In genomic region chr13:78067290-78067689, GRCh38 we compare ENCODE assay signal across 23 cellular contexts.
A peak's percentile ranks its signal among the peaks of the same experiment; 100 is the strongest.
DNase-seq lines count a peak whose midpoint lies in the region; ATAC-seq and TF ChIP-seq lines count a peak whose summit lies in the region.
"Had no signal": no experiment of that assay in that cellular context is flagged by ENCODE, and none has a peak within 500 bp of the region (broad histone marks: within the 10 kb centered on the region; RNA-seq: fewer than 3 reads in every experiment).

No MANE protein-coding gene starts in this region.

- H3K9me3 Mint-ChIP-seq in GM23338 (peaks cover 3% of the 10 kb centered on the region; the same call in 1 of the 3 replicates), Calu3 (ENCODE audit: low read depth, unreplicated experiment) (no peaks in the 10 kb centered on the region), neural progenitor cell (no peaks in the 10 kb centered on the region)
- no peaks in the 10 kb centered on the region for H3K9me3 Mint-ChIP-seq in activated naive CD8-positive, alpha-beta T cell treated with anti-CD3 and anti-CD28 coated beads, Interleukin-2, amount 50 U/mL, for 24 hours
- H3K9me3 Mint-ChIP-seq: CD4-positive, alpha-beta T cell; H9 had no signal

- H3K9me2 ChIP-seq in GM23338 (ENCODE audit: insufficient read depth): 0 out of 2 replicates have a peak, but pooled peaks cover 5% of the 10 kb centered on the region

- H2AFZ ChIP-seq in GM23338 (peak overlapping the region; percentile 80; the same call in 1 of the 2 replicates), neuron (ENCODE audit: low read depth, low read length) (peak overlapping the region; percentile 30), neural progenitor cell (replicated peaks) (no peak overlapping the region)
- H2AFZ ChIP-seq: GM23248 had no signal

- peaks cover 2% of the 10 kb centered on the region for H3K9me3 ChIP-seq in neuron (ENCODE audit: low read length)
- H3K9me3 ChIP-seq in neural progenitor cell (ENCODE audit: low read depth): no peaks in the 10 kb centered on the region
- H3K9me3 ChIP-seq: A549 had no signal

- H3K4me3 Mint-ChIP-seq in GM23338 (no peak overlapping the region), Calu3 (ENCODE audit: low read depth, unreplicated experiment) (no peak overlapping the region), neural progenitor cell (no peak overlapping the region)
- H3K4me3 Mint-ChIP-seq in activated naive CD8-positive, alpha-beta T cell treated with anti-CD3 and anti-CD28 coated beads, Interleukin-2, amount 50 U/mL, for 24 hours: no peak overlapping the region
- H3K4me3 Mint-ChIP-seq: CD4-positive, alpha-beta T cell; H9 had no signal

- H3K27ac ChIP-seq in GM23338 (ENCODE audit: low read depth) (no peak overlapping the region), neural progenitor cell (no peak overlapping the region)
- H3K27ac ChIP-seq: A549; BLaER1 treated with 17β-estradiol and CSF1 and Interleukin-3, amounts not matched to agents 10 nM and 100 nM; GM23248; RWPE1 had no signal

- no peak overlapping the region for H3K27ac Mint-ChIP-seq in GM23338
- no peak overlapping the region for H3K27ac Mint-ChIP-seq in activated naive CD8-positive, alpha-beta T cell treated with anti-CD3 and anti-CD28 coated beads, Interleukin-2, amount 50 U/mL, for 24 hours
- H3K27ac Mint-ChIP-seq in Calu3 (ENCODE audit: unreplicated experiment): no peak overlapping the region
- H3K27ac Mint-ChIP-seq in neural progenitor cell: no peak overlapping the region
- H3K27ac Mint-ChIP-seq: CD4-positive, alpha-beta T cell; H9 had no signal

- H3K27me3 ChIP-seq in GM23338 (ENCODE audit: insufficient read depth) (no peaks in the 10 kb centered on the region), neuron (ENCODE audit: insufficient read depth, low read length) (no peaks in the 10 kb centered on the region), neural progenitor cell (no peaks in the 10 kb centered on the region)
- H3K27me3 ChIP-seq: BLaER1 treated with 17β-estradiol and CSF1 and Interleukin-3, amounts not matched to agents 10 nM and 100 nM had no signal

- H3F3A ChIP-seq in GM23338 (replicated peaks; ENCODE audit: low read depth) (no peaks in the 10 kb centered on the region), neural progenitor cell (ENCODE audit: low read depth) (no peaks in the 10 kb centered on the region)

- H3K9ac ChIP-seq in neural progenitor cell: no peak overlapping the region
- H3K9ac ChIP-seq: BLaER1 treated with 17β-estradiol and CSF1 and Interleukin-3, amounts not matched to agents 10 nM and 100 nM; GM23248 had no signal

- H3K4me3 ChIP-seq in GM23338 (no peak overlapping the region), neuron (ENCODE audit: low read length) (no peak overlapping the region), neural progenitor cell (no peak overlapping the region)
- H3K4me3 ChIP-seq: A549; BLaER1 treated with 17β-estradiol and CSF1 and Interleukin-3, amounts not matched to agents 10 nM and 100 nM; GM23248 had no signal

- H3K79me2 ChIP-seq in GM23338 (replicated peaks; ENCODE audit: insufficient read depth) (no peaks in the 10 kb centered on the region), neural progenitor cell (ENCODE audit: low read depth) (no peaks in the 10 kb centered on the region)

- H3K4me1 ChIP-seq in GM23338 (ENCODE audit: insufficient read depth) (no peaks in the 10 kb centered on the region), neuron (ENCODE audit: insufficient read depth, low read length) (no peaks in the 10 kb centered on the region), neural progenitor cell (no peaks in the 10 kb centered on the region)
- H3K4me1 ChIP-seq: A549 had no signal

- H4K20me1 ChIP-seq in GM23338 (replicated peaks; ENCODE audit: insufficient read depth) (no peaks in the 10 kb centered on the region), neural progenitor cell (ENCODE audit: low read depth) (no peaks in the 10 kb centered on the region)
- H4K20me1 ChIP-seq: BLaER1 treated with 17β-estradiol and CSF1 and Interleukin-3, amounts not matched to agents 10 nM and 100 nM had no signal

- peaks cover 2% of the 10 kb centered on the region for H3K27me3 Mint-ChIP-seq in GM23338 (ENCODE audit: insufficient read depth, low read depth, poor library complexity)
- H3K27me3 Mint-ChIP-seq in activated naive CD8-positive, alpha-beta T cell treated with anti-CD3 and anti-CD28 coated beads, Interleukin-2, amount 50 U/mL, for 24 hours: no peaks in the 10 kb centered on the region
- no peaks in the 10 kb centered on the region for H3K27me3 Mint-ChIP-seq in Calu3 (ENCODE audit: unreplicated experiment)
- H3K27me3 Mint-ChIP-seq in neural progenitor cell (ENCODE audit: insufficient read depth, low read depth): no peaks in the 10 kb centered on the region
- H3K27me3 Mint-ChIP-seq: CD4-positive, alpha-beta T cell had no signal

- no peak for TF ChIP-seq CTCF in GM23338 (conservative IDR thresholded peaks at IDR 0.05; ENCODE audit: low read depth in 2 of 2)
- no peak for TF ChIP-seq CTCF in Calu3 (IDR thresholded peaks at IDR 0.05; ENCODE audit: unreplicated experiment)
- TF ChIP-seq CTCF in neural progenitor cell (IDR thresholded peaks at IDR 0.05): no peak

- no peaks in the 10 kb centered on the region for H3K36me3 Mint-ChIP-seq in GM23338 (ENCODE audit: low read depth)
- no peaks in the 10 kb centered on the region for H3K36me3 Mint-ChIP-seq in activated naive CD8-positive, alpha-beta T cell treated with anti-CD3 and anti-CD28 coated beads, Interleukin-2, amount 50 U/mL, for 24 hours (ENCODE audit: low read depth)
- no peaks in the 10 kb centered on the region for H3K36me3 Mint-ChIP-seq in Calu3 (ENCODE audit: insufficient read depth, unreplicated experiment)
- no peaks in the 10 kb centered on the region for H3K36me3 Mint-ChIP-seq in neural progenitor cell

- intact Hi-C loops in Calu3 (cut with micrococcal nuclease; ENCODE audit: unreplicated experiment): no loop called here

- H3K4me1 Mint-ChIP-seq in GM23338 (no peaks in the 10 kb centered on the region), Calu3 (ENCODE audit: low read depth, unreplicated experiment) (no peaks in the 10 kb centered on the region), neural progenitor cell (no peaks in the 10 kb centered on the region)
- no peaks in the 10 kb centered on the region for H3K4me1 Mint-ChIP-seq in activated naive CD8-positive, alpha-beta T cell treated with anti-CD3 and anti-CD28 coated beads, Interleukin-2, amount 50 U/mL, for 24 hours
- H3K4me1 Mint-ChIP-seq: H9 had no signal

- CTCF ChIA-PET in Calu3 (lab: Charles Lee): no interaction called here

- DNase-seq in GM23338 (ENCODE audit: low spot score): no peak
- peak; percentile 65 for DNase-seq in NCI-H1092 treated with DMSO at 0.1 percent for 48 hours (lab: John Stamatoyannopoulos, UW)
- peak; percentile 23 for DNase-seq in foreskin melanocyte
- no peak for DNase-seq in activated naive CD8-positive, alpha-beta T cell treated with anti-CD3 and anti-CD28 coated beads, Interleukin-2, amount 50 U/mL, for 24 hours
- DNase-seq in Calu3: no peak
- no peak for DNase-seq in neural progenitor cell (ENCODE audit: low spot score)
- DNase-seq in NCI-H69 (lab: John Stamatoyannopoulos, UW): no peak
- DNase-seq: AML-193; CD4-positive, alpha-beta T cell; COR-L47; GM23248; H9; KBM-7; MM.1S; NCI-H1417 treated with DMSO at 0.1 percent for 48 hours; NCI-H187; NCI-H2081 treated with DMSO at 0.1 percent for 48 hours; NCI-H524; SIG-M5 had no signal

- H3K4me2 ChIP-seq in GM23338 (no peak overlapping the region), neural progenitor cell (no peak overlapping the region)
- H3K4me2 ChIP-seq: A549; BLaER1 treated with 17β-estradiol and CSF1 and Interleukin-3, amounts not matched to agents 10 nM and 100 nM had no signal

- no peak for ATAC-seq in GM23338
- ATAC-seq in activated naive CD8-positive, alpha-beta T cell treated with anti-CD3 and anti-CD28 coated beads, Interleukin-2, amount 50 U/mL, for 24 hours: no peak
- ATAC-seq: A549 had no signal

- no TSS peak for BruUV-seq in Calu3 (replicated peaks; lab: Mats Ljungman, UMichigan)

- no peaks in the 10 kb centered on the region for H3K36me3 ChIP-seq in GM23338 (ENCODE audit: insufficient read depth)
- no peaks in the 10 kb centered on the region for H3K36me3 ChIP-seq in neuron (ENCODE audit: insufficient read depth, low read length)
- no peaks in the 10 kb centered on the region for H3K36me3 ChIP-seq in neural progenitor cell
- H3K36me3 ChIP-seq: BLaER1 treated with 17β-estradiol and CSF1 and Interleukin-3, amounts not matched to agents 10 nM and 100 nM had no signal

TF ChIP-seq in GM23338, 12 proteins besides CTCF, POLR2A, EP300 and RAD21 (continues in another document):
- TF ChIP-seq, protein P1, sequence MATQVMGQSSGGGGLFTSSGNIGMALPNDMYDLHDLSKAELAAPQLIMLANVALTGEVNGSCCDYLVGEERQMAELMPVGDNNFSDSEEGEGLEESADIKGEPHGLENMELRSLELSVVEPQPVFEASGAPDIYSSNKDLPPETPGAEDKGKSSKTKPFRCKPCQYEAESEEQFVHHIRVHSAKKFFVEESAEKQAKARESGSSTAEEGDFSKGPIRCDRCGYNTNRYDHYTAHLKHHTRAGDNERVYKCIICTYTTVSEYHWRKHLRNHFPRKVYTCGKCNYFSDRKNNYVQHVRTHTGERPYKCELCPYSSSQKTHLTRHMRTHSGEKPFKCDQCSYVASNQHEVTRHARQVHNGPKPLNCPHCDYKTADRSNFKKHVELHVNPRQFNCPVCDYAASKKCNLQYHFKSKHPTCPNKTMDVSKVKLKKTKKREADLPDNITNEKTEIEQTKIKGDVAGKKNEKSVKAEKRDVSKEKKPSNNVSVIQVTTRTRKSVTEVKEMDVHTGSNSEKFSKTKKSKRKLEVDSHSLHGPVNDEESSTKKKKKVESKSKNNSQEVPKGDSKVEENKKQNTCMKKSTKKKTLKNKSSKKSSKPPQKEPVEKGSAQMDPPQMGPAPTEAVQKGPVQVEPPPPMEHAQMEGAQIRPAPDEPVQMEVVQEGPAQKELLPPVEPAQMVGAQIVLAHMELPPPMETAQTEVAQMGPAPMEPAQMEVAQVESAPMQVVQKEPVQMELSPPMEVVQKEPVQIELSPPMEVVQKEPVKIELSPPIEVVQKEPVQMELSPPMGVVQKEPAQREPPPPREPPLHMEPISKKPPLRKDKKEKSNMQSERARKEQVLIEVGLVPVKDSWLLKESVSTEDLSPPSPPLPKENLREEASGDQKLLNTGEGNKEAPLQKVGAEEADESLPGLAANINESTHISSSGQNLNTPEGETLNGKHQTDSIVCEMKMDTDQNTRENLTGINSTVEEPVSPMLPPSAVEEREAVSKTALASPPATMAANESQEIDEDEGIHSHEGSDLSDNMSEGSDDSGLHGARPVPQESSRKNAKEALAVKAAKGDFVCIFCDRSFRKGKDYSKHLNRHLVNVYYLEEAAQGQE (IDR thresholded peaks at IDR 0.05; ENCODE audit: unreplicated experiment): no peak
- no peak for TF ChIP-seq POLR2AphosphoS5 (IDR thresholded peaks at IDR 0.05; ENCODE audit: low read depth)

Comparison
In these comparisons a context has a peak if more than half of its experiments do, and no peak if none do; other contexts are left out.
1. DNase-seq: peak in NCI-H1092 treated with DMSO at 0.1 percent for 48 hours (single experiment) and foreskin melanocyte (single experiment); none in GM23338 (single experiment), activated naive CD8-positive, alpha-beta T cell treated with anti-CD3 and anti-CD28 coated beads, Interleukin-2, amount 50 U/mL, for 24 hours (single experiment), Calu3 (single experiment), neural progenitor cell (single experiment) and NCI-H69 (single experiment).